21 cellular contexts compared by ENCODE assay signal in genomic region chr2:211802611-211803010, GRCh38.
"Had no signal": no experiment of that assay in that cellular context is flagged by ENCODE, and none has a peak within 500 bp of the region (broad histone marks: within the 10 kb centered on the region; RNA-seq: fewer than 3 reads in every experiment).

No MANE protein-coding gene starts in this region.

- ATAC-seq: activated CD4-positive, alpha-beta T cell treated with anti-CD3 and anti-CD28 coated beads for 36 hours; activated CD8-positive, alpha-beta memory T cell treated with anti-CD3 and anti-CD28 coated beads, Interleukin-2, amount 10 ng/mL, durations not matched to agents 7 days and 5 days; activated naive CD4-positive, alpha-beta T cell treated with anti-CD3 and anti-CD28 coated beads, Interleukin-2, amount 50 U/mL, for 72 hours; body of pancreas; left lobe of liver; upper lobe of right lung had no signal

- H3K4me3 ChIP-seq: body of pancreas, ovary, sigmoid colon, spleen, stomach, testis, upper lobe of right lung had no signal

- H3K4me1 Mint-ChIP-seq: activated CD4-positive, alpha-beta T cell treated with anti-CD3 and anti-CD28 coated beads for 36 hours; activated CD8-positive, alpha-beta memory T cell treated with anti-CD3 and anti-CD28 coated beads, Interleukin-2, amount 10 ng/mL, durations not matched to agents 7 days and 5 days; neural crest cell had no signal

- H3K27me3 Mint-ChIP-seq: activated CD4-positive, alpha-beta memory T cell treated with anti-CD3 and anti-CD28 coated beads for 36 hours; activated CD4-positive, alpha-beta T cell treated with anti-CD3 and anti-CD28 coated beads for 36 hours; activated CD8-positive, alpha-beta memory T cell treated with anti-CD3 and anti-CD28 coated beads, Interleukin-2, amount 10 ng/mL, durations not matched to agents 7 days and 5 days; activated T-cell treated with anti-CD3 and anti-CD28 coated beads, Interleukin-2, amount 50 U/mL, for 24 hours had no signal

- H3K4me1 ChIP-seq: body of pancreas, sigmoid colon, spleen, stomach, testis, upper lobe of right lung had no signal

- H3K27ac Mint-ChIP-seq: activated CD4-positive, alpha-beta memory T cell treated with anti-CD3 and anti-CD28 coated beads for 36 hours; activated CD4-positive, alpha-beta T cell treated with anti-CD3 and anti-CD28 coated beads for 36 hours; activated CD8-positive, alpha-beta memory T cell treated with anti-CD3 and anti-CD28 coated beads, Interleukin-2, amount 10 ng/mL, durations not matched to agents 7 days and 5 days; activated naive CD4-positive, alpha-beta T cell treated with anti-CD3 and anti-CD28 coated beads, Interleukin-2, amount 50 U/mL, for 72 hours; activated T-cell treated with anti-CD3 and anti-CD28 coated beads, Interleukin-2, amount 50 U/mL, for 24 hours had no signal

- H3K36me3 ChIP-seq: ovary, sigmoid colon, spleen, stomach, upper lobe of right lung had no signal

- H3K4me3 Mint-ChIP-seq: activated CD4-positive, alpha-beta memory T cell treated with anti-CD3 and anti-CD28 coated beads for 36 hours; activated CD4-positive, alpha-beta T cell treated with anti-CD3 and anti-CD28 coated beads for 36 hours; activated CD8-positive, alpha-beta memory T cell treated with anti-CD3 and anti-CD28 coated beads, Interleukin-2, amount 10 ng/mL, durations not matched to agents 7 days and 5 days; activated T-cell treated with anti-CD3 and anti-CD28 coated beads, Interleukin-2, amount 50 U/mL, for 24 hours; neural crest cell had no signal

- H3K27ac ChIP-seq: body of pancreas, ovary, sigmoid colon, spleen, stomach, testis, upper lobe of right lung, VCaP had no signal

- H3K27me3 ChIP-seq: body of pancreas, ovary, sigmoid colon, spleen, stomach, testis, upper lobe of right lung had no signal

- H3K9me3 ChIP-seq: body of pancreas, ovary, sigmoid colon, spleen, stomach, testis, upper lobe of right lung had no signal

- H3K36me3 Mint-ChIP-seq: activated CD4-positive, alpha-beta memory T cell treated with anti-CD3 and anti-CD28 coated beads for 36 hours; activated CD8-positive, alpha-beta memory T cell treated with anti-CD3 and anti-CD28 coated beads, Interleukin-2, amount 10 ng/mL, durations not matched to agents 7 days and 5 days; activated naive CD4-positive, alpha-beta T cell treated with anti-CD3 and anti-CD28 coated beads, Interleukin-2, amount 50 U/mL, for 72 hours had no signal

- H3K9me3 Mint-ChIP-seq: activated naive CD4-positive, alpha-beta T cell treated with anti-CD3 and anti-CD28 coated beads, Interleukin-2, amount 50 U/mL, for 72 hours; activated T-cell treated with anti-CD3 and anti-CD28 coated beads, Interleukin-2, amount 50 U/mL, for 24 hours had no signal

- DNase-seq: activated CD4-positive, alpha-beta memory T cell treated with anti-CD3 and anti-CD28 coated beads for 36 hours; activated CD4-positive, alpha-beta T cell treated with anti-CD3 and anti-CD28 coated beads for 36 hours; activated CD8-positive, alpha-beta memory T cell treated with anti-CD3 and anti-CD28 coated beads, Interleukin-2, amount 10 ng/mL, durations not matched to agents 7 days and 5 days; activated effector memory CD4-positive, alpha-beta T cell treated with anti-CD3 and anti-CD28 coated beads, Interleukin-2, amount 50 U/mL, for 16 hours; activated T-cell treated with anti-CD3 and anti-CD28 coated beads, Interleukin-2, amount 50 U/mL, for 24 hours; body of pancreas; central memory CD4-positive, alpha-beta T cell; effector CD8-positive, alpha-beta T cell; foreskin fibroblast; hippocampal formation; ovary; sigmoid colon; spleen; stimulated activated CD4-positive, alpha-beta T cell treated with anti-CD3 and anti-CD28 coated beads, Interleukin-1b, Interleukin-23, amount 100 ng/mL, for 48 hours; stomach; testis had no signal
